8 cellular contexts compared by ENCODE assay signal in genomic region chr14:32560213-32560857, GRCh38.
DNase-seq lines count a peak whose midpoint lies in the region; ATAC-seq, FAIRE-seq and TF ChIP-seq lines count a peak whose summit lies in the region.

No MANE protein-coding gene starts in this region.

- H3K9me3 ChIP-seq in vagina = no peaks in the 10 kb centered on the region

- H3K36me3 Mint-ChIP-seq in neural crest cell (ENCODE audit: low read depth) = no peaks in the 10 kb centered on the region

- H3K4me3 ChIP-seq in vagina = no peak overlapping the region

- no peak overlapping the region for H3K27ac ChIP-seq in vagina

- DNase-seq in AML-193 (lab: John Stamatoyannopoulos, UW) (peak; percentile 20 to 47), GM18507 (ENCODE audit: extremely low spot score, insufficient read length, low read depth) (peak; percentile 15), NCI-H345 (lab: John Stamatoyannopoulos, UW) (peak; percentile 76), fibroblast of the conjunctiva (ENCODE audit: low read depth) (peak; percentile 76), neural crest cell (ENCODE audit: low read depth, low spot score) (peak; percentile 56), vagina (ENCODE audit: extremely low spot score in 2 of 2) (no peak)
- DNase-seq in activated CD4-positive, alpha-beta T cell treated with anti-CD3 and anti-CD28 coated beads, Interleukin-2, amount 50 U/mL, for 48 hours = peak; percentile 7 to 26

- peak; percentile 70 for ATAC-seq in HG03175 (IDR thresholded peaks at IDR 0.05; ENCODE audit: unreplicated experiment)

- TF ChIP-seq POLR2A in vagina (IDR thresholded peaks at IDR 0.05) = no peak

- no peaks in the 10 kb centered on the region for H3K4me1 Mint-ChIP-seq in neural crest cell

- H3K4me1 ChIP-seq in vagina = peaks cover 7% of the 10 kb centered on the region

- no peaks in the 10 kb centered on the region for H3K9me3 Mint-ChIP-seq in neural crest cell

- peak; percentile 78 for FAIRE-seq in GM18507 (lab: Jason Lieb, UNC)

- no peak overlapping the region for H3K4me3 Mint-ChIP-seq in neural crest cell

- no peaks in the 10 kb centered on the region for H3K27me3 Mint-ChIP-seq in neural crest cell (ENCODE audit: low read depth)

- H3K36me3 ChIP-seq in vagina = no peaks in the 10 kb centered on the region

- intact Hi-C loops in vagina (cut with DNase I) = no loop called here

- TF ChIP-seq CTCF in neural crest cell (conservative IDR thresholded peaks at IDR 0.05) (peak; percentile 96), vagina (IDR thresholded peaks at IDR 0.05) (peak in 1 of 3 experiments; percentile 66)

- no peak overlapping the region for H3K27ac Mint-ChIP-seq in neural crest cell (ENCODE audit: unreplicated experiment)

- no peaks in the 10 kb centered on the region for H3K27me3 ChIP-seq in vagina

Comparison
In these comparisons a context has a peak if more than half of its experiments do, and no peak if none do; other contexts are left out.
1. DNase-seq: peak in AML-193 (2 of 2), GM18507 (single experiment), NCI-H345 (single experiment), activated CD4-positive, alpha-beta T cell treated with anti-CD3 and anti-CD28 coated beads, Interleukin-2, amount 50 U/mL, for 48 hours (2 of 2), fibroblast of the conjunctiva (single experiment) and neural crest cell (single experiment); none in vagina (0 of 2).